In the genomic region with DNA sequence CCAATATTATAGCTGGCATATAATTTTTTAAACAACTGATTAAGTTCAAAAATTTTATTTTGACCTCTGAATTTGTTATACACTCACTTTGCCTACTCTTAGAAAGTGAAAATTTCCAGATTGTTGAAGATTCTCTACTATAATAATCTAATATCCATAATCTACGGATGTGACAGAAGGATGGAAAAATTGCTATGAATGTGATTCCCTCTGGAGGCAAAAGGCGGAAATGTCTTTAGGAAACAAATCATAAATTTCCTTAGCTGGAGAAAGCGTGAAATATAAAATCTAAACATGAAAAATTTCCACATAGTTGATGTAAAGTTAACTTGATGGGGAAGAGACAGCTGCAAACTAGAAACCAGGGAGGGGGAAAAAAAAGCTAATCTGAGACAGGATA, we compare ENCODE assay signal across 1 cellular context.
TF ChIP-seq lines count a peak whose summit lies in the region.

No MANE protein-coding gene starts in this region.

TF ChIP-seq in SK-N-SH, 30 proteins besides CTCF, POLR2A, EP300 and RAD21 (continued from another document):
- TF ChIP-seq, protein P1, sequence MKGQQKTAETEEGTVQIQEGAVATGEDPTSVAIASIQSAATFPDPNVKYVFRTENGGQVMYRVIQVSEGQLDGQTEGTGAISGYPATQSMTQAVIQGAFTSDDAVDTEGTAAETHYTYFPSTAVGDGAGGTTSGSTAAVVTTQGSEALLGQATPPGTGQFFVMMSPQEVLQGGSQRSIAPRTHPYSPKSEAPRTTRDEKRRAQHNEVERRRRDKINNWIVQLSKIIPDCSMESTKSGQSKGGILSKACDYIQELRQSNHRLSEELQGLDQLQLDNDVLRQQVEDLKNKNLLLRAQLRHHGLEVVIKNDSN (IDR thresholded peaks at IDR 0.05; ENCODE audit: borderline replicate concordance, low read depth), result no peak
- TF ChIP-seq EZH2phosphoT487 (IDR thresholded peaks at IDR 0.05; ENCODE audit: borderline replicate concordance, low read depth) (no peak), JUND (IDR thresholded peaks at IDR 0.05) (no peak), TEAD4 (IDR thresholded peaks at IDR 0.05; ENCODE audit: borderline replicate concordance, insufficient read depth) (no peak), FOXJ3 (CRISPR knock-in tag; IDR thresholded peaks at IDR 0.05) (no peak), ELF1 (IDR thresholded peaks at IDR 0.05) (no peak), FOXM1 (IDR thresholded peaks at IDR 0.05; ENCODE audit: low read depth) (no peak), CHD2 (IDR thresholded peaks at IDR 0.05; ENCODE audit: low read length, partially characterized antibody) (no peak), TCF12 (IDR thresholded peaks at IDR 0.05) (no peak)
- TF ChIP-seq, protein P2, sequence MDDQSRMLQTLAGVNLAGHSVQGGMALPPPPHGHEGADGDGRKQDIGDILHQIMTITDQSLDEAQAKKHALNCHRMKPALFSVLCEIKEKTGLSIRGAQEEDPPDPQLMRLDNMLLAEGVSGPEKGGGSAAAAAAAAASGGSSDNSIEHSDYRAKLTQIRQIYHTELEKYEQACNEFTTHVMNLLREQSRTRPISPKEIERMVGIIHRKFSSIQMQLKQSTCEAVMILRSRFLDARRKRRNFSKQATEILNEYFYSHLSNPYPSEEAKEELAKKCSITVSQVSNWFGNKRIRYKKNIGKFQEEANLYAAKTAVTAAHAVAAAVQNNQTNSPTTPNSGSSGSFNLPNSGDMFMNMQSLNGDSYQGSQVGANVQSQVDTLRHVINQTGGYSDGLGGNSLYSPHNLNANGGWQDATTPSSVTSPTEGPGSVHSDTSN (IDR thresholded peaks at IDR 0.05), result no peak
- TF ChIP-seq, protein P3, sequence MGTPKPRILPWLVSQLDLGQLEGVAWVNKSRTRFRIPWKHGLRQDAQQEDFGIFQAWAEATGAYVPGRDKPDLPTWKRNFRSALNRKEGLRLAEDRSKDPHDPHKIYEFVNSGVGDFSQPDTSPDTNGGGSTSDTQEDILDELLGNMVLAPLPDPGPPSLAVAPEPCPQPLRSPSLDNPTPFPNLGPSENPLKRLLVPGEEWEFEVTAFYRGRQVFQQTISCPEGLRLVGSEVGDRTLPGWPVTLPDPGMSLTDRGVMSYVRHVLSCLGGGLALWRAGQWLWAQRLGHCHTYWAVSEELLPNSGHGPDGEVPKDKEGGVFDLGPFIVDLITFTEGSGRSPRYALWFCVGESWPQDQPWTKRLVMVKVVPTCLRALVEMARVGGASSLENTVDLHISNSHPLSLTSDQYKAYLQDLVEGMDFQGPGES (IDR thresholded peaks at IDR 0.05; ENCODE audit: low read depth, low read length), result no peak
- TF ChIP-seq, protein P4, sequence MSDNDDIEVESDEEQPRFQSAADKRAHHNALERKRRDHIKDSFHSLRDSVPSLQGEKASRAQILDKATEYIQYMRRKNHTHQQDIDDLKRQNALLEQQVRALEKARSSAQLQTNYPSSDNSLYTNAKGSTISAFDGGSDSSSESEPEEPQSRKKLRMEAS (IDR thresholded peaks at IDR 0.05; ENCODE audit: low read depth), result no peak
